Comparison of ENCODE assay signal across 10 cellular contexts in genomic region chr10:131921191-131921590, GRCh38. TPM values are rescaled to one million over a fixed set of nuclear protein-coding genes. Genes with fewer than 3 reads are reported as not detected.
DNase-seq lines count a peak whose midpoint lies in the region; ATAC-seq and TF ChIP-seq lines count a peak whose summit lies in the region.
"Had no signal": no experiment of that assay in that cellular context is flagged by ENCODE, and none has a peak within 500 bp of the region (broad histone marks: within the 10 kb centered on the region; RNA-seq: fewer than 3 reads in every experiment).

No MANE protein-coding gene starts in this region.

- H3K36me3 ChIP-seq in colonic mucosa (no peaks in the 10 kb centered on the region), prostate gland (no peaks in the 10 kb centered on the region)

- no peak overlapping the region for H3K4me3 Mint-ChIP-seq in activated naive CD8-positive, alpha-beta T cell
- no peak overlapping the region for H3K4me3 Mint-ChIP-seq in activated naive CD8-positive, alpha-beta T cell treated with anti-CD3 and anti-CD28 coated beads for 36 hours
- H3K4me3 Mint-ChIP-seq in type B pancreatic cell, result peak overlapping the region; percentile 1

- H3K9ac ChIP-seq in colonic mucosa (ENCODE audit: low read depth in 2 of 2, low read length in 2 of 2), result no peak overlapping the region
- H3K9ac ChIP-seq: parathyroid adenoma had no signal

- H3K4me1 Mint-ChIP-seq in activated naive CD8-positive, alpha-beta T cell (ENCODE audit: low read depth), result peaks cover 70% of the 10 kb centered on the region
- H3K4me1 Mint-ChIP-seq in activated naive CD8-positive, alpha-beta T cell treated with anti-CD3 and anti-CD28 coated beads for 36 hours, result peaks cover 47% of the 10 kb centered on the region
- peaks cover 17% of the 10 kb centered on the region for H3K4me1 Mint-ChIP-seq in type B pancreatic cell (ENCODE audit: unreplicated experiment)

- H3K9me3 ChIP-seq in colonic mucosa, result no peaks in the 10 kb centered on the region
- no peaks in the 10 kb centered on the region for H3K9me3 ChIP-seq in prostate gland

- H3K36me3 Mint-ChIP-seq in activated naive CD8-positive, alpha-beta T cell, result peaks cover 22% of the 10 kb centered on the region
- H3K36me3 Mint-ChIP-seq in activated naive CD8-positive, alpha-beta T cell treated with anti-CD3 and anti-CD28 coated beads for 36 hours, result peaks cover 62% of the 10 kb centered on the region
- peaks cover 19% of the 10 kb centered on the region for H3K36me3 Mint-ChIP-seq in type B pancreatic cell

- TF ChIP-seq POLR2A in prostate gland (IDR thresholded peaks at IDR 0.05), result no peak

- H3K4me1 ChIP-seq in colonic mucosa (no peaks in the 10 kb centered on the region), prostate gland (replicated peaks) (no peaks in the 10 kb centered on the region)

- ATAC-seq in HG02870 (IDR thresholded peaks at IDR 0.05; ENCODE audit: unreplicated experiment) (peak; percentile 85), esophagus mucosa (peak; percentile 94)

- H3K4me3 ChIP-seq in colonic mucosa, result no peak overlapping the region
- H3K4me3 ChIP-seq in prostate gland, result no peak overlapping the region
- H3K4me3 ChIP-seq: hepatocyte had no signal

- H3K9me3 Mint-ChIP-seq in activated naive CD8-positive, alpha-beta T cell (ENCODE audit: low read depth), result peaks cover 11% of the 10 kb centered on the region
- peaks cover 37% of the 10 kb centered on the region for H3K9me3 Mint-ChIP-seq in activated naive CD8-positive, alpha-beta T cell treated with anti-CD3 and anti-CD28 coated beads for 36 hours
- H3K9me3 Mint-ChIP-seq in type B pancreatic cell, result peaks cover 4% of the 10 kb centered on the region

- no peak for DNase-seq in activated naive CD8-positive, alpha-beta T cell treated with anti-CD3 and anti-CD28 coated beads for 36 hours
- DNase-seq in type B pancreatic cell (ENCODE audit: extremely low spot score, unreplicated experiment), result no peak
- no peak for DNase-seq in cerebellar nuclear complex (lab: John Stamatoyannopoulos, UW)
- no peak for DNase-seq in colonic mucosa
- no peak for DNase-seq in prostate gland (ENCODE audit: low spot score)

- peak overlapping the region; percentile 62 for H3K27ac Mint-ChIP-seq in activated naive CD8-positive, alpha-beta T cell
- no peak overlapping the region for H3K27ac Mint-ChIP-seq in activated naive CD8-positive, alpha-beta T cell treated with anti-CD3 and anti-CD28 coated beads for 36 hours
- peak overlapping the region; percentile 82 for H3K27ac Mint-ChIP-seq in type B pancreatic cell

- H3K27me3 ChIP-seq in colonic mucosa (no peaks in the 10 kb centered on the region), prostate gland (replicated peaks; ENCODE audit: insufficient read depth) (no peaks in the 10 kb centered on the region)
- H3K27me3 ChIP-seq: hepatocyte had no signal

- 59% methylated on average over 8 of the region's 8 CpGs for WGBS in prostate gland

- H3K27ac ChIP-seq in colonic mucosa (no peak overlapping the region), prostate gland (no peak overlapping the region)
- H3K27ac ChIP-seq: hepatocyte, parathyroid adenoma had no signal

- no peak for TF ChIP-seq CTCF in type B pancreatic cell (conservative IDR thresholded peaks at IDR 0.05)
- no peak for TF ChIP-seq CTCF in colonic mucosa (IDR thresholded peaks at IDR 0.05)
- no peak for TF ChIP-seq CTCF in prostate gland (IDR thresholded peaks at IDR 0.05)

- intact Hi-C loops in colonic mucosa (cut with DNase I) (no loop called here), prostate gland (cut with DNase I) (no loop called here)

- H3K27me3 Mint-ChIP-seq in activated naive CD8-positive, alpha-beta T cell, result no peaks in the 10 kb centered on the region
- H3K27me3 Mint-ChIP-seq in activated naive CD8-positive, alpha-beta T cell treated with anti-CD3 and anti-CD28 coated beads for 36 hours, result no peaks in the 10 kb centered on the region
- H3K27me3 Mint-ChIP-seq in type B pancreatic cell, result no peaks in the 10 kb centered on the region

RNA-seq across cellular contexts. Expression of gene PPP2R2D, which starts 20.4 kb away (rescaled TPM):
- 10 to 100 TPM; 24.4 to 25.7 TPM for total RNA-seq in activated naive CD8-positive, alpha-beta T cell treated with anti-CD3 and anti-CD28 coated beads for 36 hours
- total RNA-seq in esophagus mucosa, result 14.1 TPM
- total RNA-seq in type B pancreatic cell (ENCODE audit: low replicate concordance), result 36.6 and 38.1 TPM in 2 replicates
- 10 to 100 TPM; 28.1 to 30.6 TPM for total RNA-seq in colonic mucosa
- total RNA-seq in prostate gland, result 10 to 100 TPM; 37.0 to 55.2 TPM
